Comparison of ENCODE assay signal across 9 cellular contexts in the genomic region with DNA sequence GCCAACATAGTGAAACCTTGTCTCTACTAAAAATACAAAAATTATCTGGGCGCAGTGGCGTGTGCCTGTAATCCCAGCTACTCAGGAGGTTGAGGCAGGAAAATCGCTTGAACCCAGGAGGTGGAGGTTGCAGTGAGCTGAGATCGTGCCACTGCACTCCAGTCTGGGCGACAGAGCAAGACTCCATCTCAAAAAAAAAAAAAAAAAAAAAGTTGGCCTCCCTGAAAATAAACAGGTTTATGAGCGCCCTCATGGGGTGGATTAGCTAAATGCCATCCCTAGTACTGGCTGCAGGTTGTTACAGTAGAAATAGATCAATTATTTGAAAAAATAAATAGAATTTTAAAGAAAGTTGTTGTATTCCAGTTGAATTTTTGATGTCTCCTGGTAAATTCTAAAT. TPM values are rescaled to one million over a fixed set of nuclear protein-coding genes. Genes with fewer than 3 reads are reported as not detected.
DNase-seq lines count a peak whose midpoint lies in the region; ATAC-seq and TF ChIP-seq lines count a peak whose summit lies in the region.
"Not testable (repeated sequence)": the region's sequence is repeated elsewhere in the genome, so short reads cannot be mapped to it uniquely, and the experiment has no call there.
"Had no signal": no experiment of that assay in that cellular context is flagged by ENCODE, and none has a peak within 500 bp of the region (broad histone marks: within the 10 kb centered on the region; RNA-seq: fewer than 3 reads in every experiment).

No MANE protein-coding gene starts in this region.

- CTCF ChIA-PET in CD8-positive, alpha-beta T cell (lab: Charles Lee) = interaction anchor here (0.8 kb wide), 1 partner anchor 11 kb away, joined by 3 read pairs; no protein-coding TSS in a partner anchor
- CTCF ChIA-PET in SK-N-SH (lab: Yijun Ruan, JAX) = interaction anchor here (0.8 to 2.3 kb wide), 6 partner anchors 10 to 557 kb away, joined by 3 to 8 read pairs (median 4); no protein-coding TSS in a partner anchor

- not testable (repeated sequence) for TF ChIP-seq EP300 in SK-N-SH (IDR thresholded peaks at IDR 0.05; ENCODE audit: borderline replicate concordance in 1 of 2, low read depth in 1 of 2, low read length in 1 of 2)

- H4K91ac ChIP-seq in H9 (ENCODE audit: insufficient read length, low read depth, low read length) = not testable (repeated sequence)

- peak; percentile 37 for TF ChIP-seq CTCF in CD8-positive, alpha-beta T cell (IDR thresholded peaks at IDR 0.05)
- TF ChIP-seq CTCF in H9 (conservative IDR thresholded peaks at IDR 0.05) (peak; percentile 73), SK-N-SH (IDR thresholded peaks at IDR 0.05) (peak; percentile 65), lower lobe of right lung (IDR thresholded peaks at IDR 0.05) (peak; percentile 29)

- not testable (repeated sequence) for H3K27ac ChIP-seq in CD8-positive, alpha-beta T cell (ENCODE audit: low read depth, low read length); H9 (ENCODE audit: insufficient read length, low read depth, low read length); SK-N-SH (ENCODE audit: low read depth in 2 of 2, low read length in 1 of 2); lower lobe of right lung

- H4K20me1 ChIP-seq in H9 (ENCODE audit: control insufficient read depth, insufficient read depth, insufficient read length); SK-N-SH (ENCODE audit: insufficient read depth): not testable (repeated sequence)

- peak; percentile 57 for TF ChIP-seq RAD21 in SK-N-SH (IDR thresholded peaks at IDR 0.05; ENCODE audit: low read length)

- H2BK15ac ChIP-seq in H9 (ENCODE audit: low read depth, low read length) = not testable (repeated sequence)

- DNase-seq in CD8-positive, alpha-beta T cell = peak in 4 of 7 experiments; percentile 12 to 54 (median 28)
- DNase-seq in H9 = peak; percentile 68
- DNase-seq in NCI-H1694 treated with DMSO at 0.1 percent for 48 hours (lab: John Stamatoyannopoulos, UW) = peak; percentile 48
- DNase-seq in SK-N-SH = peak; percentile 67
- DNase-seq in erythroblast (lab: John Stamatoyannopoulos, UW) = peak; percentile 58 to 69
- DNase-seq in lower lobe of right lung = not testable (repeated sequence)
- peak in 2 of 3 experiments; percentile 19 to 44 for DNase-seq in stimulated activated CD4-positive, alpha-beta T cell treated with anti-CD3 and anti-CD28 coated beads, TNF-alpha, amount 100 ng/mL, for 24 hours (ENCODE audit: low read depth in 3 of 3)

- H4K5ac ChIP-seq in H9 (ENCODE audit: insufficient read length, low read depth, low read length) = not testable (repeated sequence)

- not testable (repeated sequence) for H3K79me2 ChIP-seq in H9 (ENCODE audit: insufficient read depth, low read length)
- peaks cover 11% of the 10 kb centered on the region; the same call in 1 of the 2 replicates for H3K79me2 ChIP-seq in SK-N-SH (ENCODE audit: insufficient read depth)

- H3K36me3 Mint-ChIP-seq in CD8-positive, alpha-beta T cell = peaks cover 45% of the 10 kb centered on the region
- H3K36me3 Mint-ChIP-seq in H9 (ENCODE audit: insufficient read depth in 1 of 3, low read depth in 3 of 3) = not testable (repeated sequence)
- peaks cover 56% of the 10 kb centered on the region for H3K36me3 Mint-ChIP-seq in activated T-helper 17 cell treated with anti-CD3 and anti-CD28 coated beads, Interleukin-2, amount 50 U/mL, for 72 hours (ENCODE audit: low read depth)

- H3K9me3 Mint-ChIP-seq in CD8-positive, alpha-beta T cell; H9; activated T-helper 17 cell treated with anti-CD3 and anti-CD28 coated beads, Interleukin-2, amount 50 U/mL, for 72 hours: not testable (repeated sequence)

- not testable (repeated sequence) for H3K23ac ChIP-seq in H9 (ENCODE audit: insufficient read length, low read depth, low read length)

- H3K23me2 ChIP-seq in H9 (ENCODE audit: insufficient read length, low read depth, low read length, poor library complexity, severe bottlenecking) = not testable (repeated sequence)

- H3K27ac Mint-ChIP-seq in CD8-positive, alpha-beta T cell; H9; activated T-helper 17 cell treated with anti-CD3 and anti-CD28 coated beads, Interleukin-2, amount 50 U/mL, for 72 hours: not testable (repeated sequence)

- not testable (repeated sequence) for H3K4me1 ChIP-seq in CD8-positive, alpha-beta T cell (ENCODE audit: insufficient read depth, low read length); H9 (ENCODE audit: insufficient read depth, low read length); SK-N-SH (ENCODE audit: control insufficient read depth in 1 of 2, insufficient read depth in 2 of 2, low read depth in 1 of 2, low read length in 1 of 2); lower lobe of right lung

- not testable (repeated sequence) for H3K9ac ChIP-seq in H9 (ENCODE audit: extremely low read depth, insufficient read length, low read length); SK-N-SH

- H3K4me1 Mint-ChIP-seq in CD8-positive, alpha-beta T cell (ENCODE audit: low read depth); H9; activated T-helper 17 cell treated with anti-CD3 and anti-CD28 coated beads, Interleukin-2, amount 50 U/mL, for 72 hours: not testable (repeated sequence)

- intact Hi-C loops in CD8-positive, alpha-beta T cell (cut with DNase I, micrococcal nuclease); lower lobe of right lung (cut with DNase I): not testable (repeated sequence)

- not testable (repeated sequence) for H3K4me2 ChIP-seq in H9 (ENCODE audit: insufficient read depth, insufficient read length, low read length); SK-N-SH

- not testable (repeated sequence) for H3K4me3 ChIP-seq in CD8-positive, alpha-beta T cell (ENCODE audit: low read depth, low read length); SK-N-SH (ENCODE audit: low read depth in 2 of 2, low read length in 1 of 2); lower lobe of right lung

- not testable (repeated sequence) for H4K8ac ChIP-seq in H9 (replicated peaks; ENCODE audit: insufficient read length, low read depth, low read length)

- H2AK5ac ChIP-seq in H9 (ENCODE audit: insufficient read length, low read length) = not testable (repeated sequence)

- not testable (repeated sequence) for H2BK120ac ChIP-seq in H9 (ENCODE audit: low read depth, low read length, poor library complexity, severe bottlenecking)

- H2BK12ac ChIP-seq in H9 (ENCODE audit: insufficient read length, low read depth, low read length) = not testable (repeated sequence)

- not testable (repeated sequence) for H2AFZ ChIP-seq in H9 (ENCODE audit: low read length); SK-N-SH (ENCODE audit: low read depth)

- POLR2A ChIA-PET in CD8-positive, alpha-beta T cell (lab: Charles Lee) = not testable (repeated sequence)
- POLR2A ChIA-PET in SK-N-SH (lab: Yijun Ruan, JAX) = interaction anchor here (0.9 kb wide), 1 partner anchor 21 kb away, joined by 3 read pairs; a partner anchor contains a TSS

- not testable (repeated sequence) for H3T11ph ChIP-seq in H9 (ENCODE audit: low read length)

- not testable (repeated sequence) for H3K4ac ChIP-seq in H9 (ENCODE audit: low read depth, low read length)

- H3K18ac ChIP-seq in H9 (ENCODE audit: insufficient read length, low read depth, low read length) = not testable (repeated sequence)

- H3K27me3 ChIP-seq in CD8-positive, alpha-beta T cell (ENCODE audit: insufficient read depth, low read length); H9 (ENCODE audit: insufficient read depth, low read length); SK-N-SH (ENCODE audit: insufficient read depth); lower lobe of right lung (ENCODE audit: low read depth): not testable (repeated sequence)

- WGBS in H9 (ENCODE audit: extremely low coverage, insufficient read length, low lambda C conversion rate) = no CpG with 5 or more reads among the region's 6 CpGs
- 73% methylated on average over 6 of the region's 6 CpGs for WGBS in SK-N-SH (ENCODE audit: low lambda C conversion rate)

- H3K56ac ChIP-seq in H9 (ENCODE audit: insufficient read length, low read depth, low read length) = not testable (repeated sequence)

- H3K14ac ChIP-seq in H9 (ENCODE audit: insufficient read depth, low read length) = not testable (repeated sequence)

- not testable (repeated sequence) for H2BK5ac ChIP-seq in H9 (ENCODE audit: insufficient read length, low read length)

- H3K4me3 Mint-ChIP-seq in CD8-positive, alpha-beta T cell; H9; activated T-helper 17 cell treated with anti-CD3 and anti-CD28 coated beads, Interleukin-2, amount 50 U/mL, for 72 hours: not testable (repeated sequence)

- TF ChIP-seq POLR2A in erythroblast (IDR thresholded peaks at IDR 0.05; ENCODE audit: low read length) = not testable (repeated sequence)

- not testable (repeated sequence) for H3F3A ChIP-seq in SK-N-SH (replicated peaks; ENCODE audit: insufficient read depth)

- H3K79me1 ChIP-seq in H9 (ENCODE audit: insufficient read depth, low read depth, low read length, poor library complexity, severe bottlenecking) = not testable (repeated sequence)

- not testable (repeated sequence) for H3K36me3 ChIP-seq in CD8-positive, alpha-beta T cell (ENCODE audit: insufficient read depth, low read length)
- H3K36me3 ChIP-seq in SK-N-SH (replicated peaks in 1 of 2; ENCODE audit: control insufficient read depth in 1 of 2, insufficient read depth in 2 of 2, low read length in 1 of 2) (peaks cover 2 to 14% of the 10 kb centered on the region in 2 experiments), lower lobe of right lung (peaks cover 30% of the 10 kb centered on the region)

- ATAC-seq in CD8-positive, alpha-beta T cell = peak; percentile 42
- peak; percentile 49 for ATAC-seq in activated T-helper 17 cell treated with anti-CD3 and anti-CD28 coated beads, Interleukin-2, amount 50 U/mL, for 72 hours (replicated peaks)
- ATAC-seq in lower lobe of right lung = not testable (repeated sequence)

- H3K9me3 ChIP-seq in CD8-positive, alpha-beta T cell (ENCODE audit: low read length); H9 (ENCODE audit: control insufficient read depth, low read depth, low read length); SK-N-SH; lower lobe of right lung: not testable (repeated sequence)

- not testable (repeated sequence) for H3K27me3 Mint-ChIP-seq in CD8-positive, alpha-beta T cell (ENCODE audit: low read depth); H9 (ENCODE audit: low read depth); activated T-helper 17 cell treated with anti-CD3 and anti-CD28 coated beads, Interleukin-2, amount 50 U/mL, for 72 hours

- not testable (repeated sequence) for H3K9me2 ChIP-seq in SK-N-SH

- H2BK20ac ChIP-seq in H9 (ENCODE audit: low read depth, low read length, poor library complexity, severe bottlenecking) = not testable (repeated sequence)

RNA-seq across cellular contexts. Expression of a gene that starts 20.9 kb away (rescaled TPM):
- total RNA-seq in CD8-positive, alpha-beta T cell = 10 to 100 TPM; 38.6 to 43.7 TPM
- total RNA-seq in H9 (2021) (43.3 and 55.1 TPM in 2 replicates), lower lobe of right lung (57.8 TPM)
- 51.3 and 53.3 TPM in 2 replicates for polyA plus RNA-seq in SK-N-SH (2012; rRNA removed)
- 74.3 and 99.6 TPM in 2 replicates for polyA plus RNA-seq in SK-N-SH (2012; cell fraction: cytosol; rRNA removed)
- polyA plus RNA-seq in SK-N-SH (2012; cell fraction: nucleus; rRNA removed) = 13.0 and 22.9 TPM in 2 replicates
- total RNA-seq in activated T-helper 17 cell treated with anti-CD3 and anti-CD28 coated beads, Interleukin-2, amount 50 U/mL, for 72 hours = 10 to 100 TPM; 57.3 to 73.8 TPM

RNA-seq across cellular contexts. Expression of a gene that starts 21.7 kb away (rescaled TPM):
- not detected for total RNA-seq in CD8-positive, alpha-beta T cell
- total RNA-seq in H9 (2021) = not detected in 2 replicates
- polyA plus RNA-seq in SK-N-SH (2012; rRNA removed) = 0.11 and 0.26 TPM in 2 replicates
- polyA plus RNA-seq in SK-N-SH (2012; cell fraction: cytosol; rRNA removed) = 0.05 and 0.28 TPM in 2 replicates
- 0.05 and 0.87 TPM in 2 replicates for polyA plus RNA-seq in SK-N-SH (2012; cell fraction: nucleus; rRNA removed)
- not detected for total RNA-seq in activated T-helper 17 cell treated with anti-CD3 and anti-CD28 coated beads, Interleukin-2, amount 50 U/mL, for 72 hours
- total RNA-seq in lower lobe of right lung = 11.0 TPM
- total RNA-seq: cardiac septum had no signal

Comparison
In these comparisons a context has a peak if more than half of its experiments do, and no peak if none do; other contexts are left out.
1. RNA of a gene that starts 21.7 kb away (total RNA-seq): 11.0 TPM in lower lobe of right lung (single experiment); not detected in activated T-helper 17 cell treated with anti-CD3 and anti-CD28 coated beads, Interleukin-2, amount 50 U/mL, for 72 hours, not detected in CD8-positive, alpha-beta T cell and not detected in H9; every median in the first group is over 10 times any median in the second.
2. Peak in every context shown above with its lines, with median percentiles within 50 percentile points of each other: CTCF ChIP-seq.